ENCODE assay signal across 1 cellular context in the genomic region with DNA sequence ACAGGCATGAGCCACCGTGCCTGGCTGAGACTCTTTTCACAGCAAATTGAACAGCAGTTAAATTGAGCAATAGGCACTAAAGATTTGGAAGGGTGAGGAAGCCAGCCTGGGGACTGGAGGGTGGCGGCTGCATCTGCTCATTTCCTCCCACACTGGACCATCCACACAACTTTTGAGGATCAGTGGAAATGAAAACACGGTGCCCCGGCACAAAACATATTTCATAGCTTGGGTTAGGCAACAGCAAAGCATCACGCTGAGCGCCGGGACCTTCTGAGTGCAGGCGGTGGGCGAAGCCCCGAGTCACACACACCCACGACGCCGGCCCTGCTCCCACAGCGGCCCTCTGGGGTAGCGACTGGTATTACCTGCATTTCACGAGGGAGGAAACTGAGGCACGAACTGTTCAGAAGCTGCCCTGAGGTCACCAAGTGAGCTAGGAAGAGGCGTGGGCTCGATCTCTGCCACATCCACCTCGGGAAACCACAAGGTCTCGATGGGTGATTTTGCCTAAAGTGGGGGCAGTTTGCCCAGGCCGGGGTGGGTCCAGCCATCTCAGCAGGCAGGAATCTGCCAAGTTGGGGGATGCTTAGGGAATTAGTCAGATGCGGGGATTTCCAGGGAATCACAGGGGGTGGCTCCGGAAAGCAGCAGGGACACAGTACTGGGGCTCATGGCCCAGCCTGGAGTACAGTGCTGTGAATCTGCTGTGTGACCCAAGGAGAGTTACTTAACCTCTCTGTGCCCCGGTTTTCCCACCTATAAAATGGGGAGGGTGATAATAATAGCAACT.
TF ChIP-seq lines count a peak whose summit lies in the region.

No MANE protein-coding gene starts in this region.

TF ChIP-seq in K562, 482 proteins besides CTCF, POLR2A, EP300 and RAD21 (continued from another document and continues in another):
- TF ChIP-seq, protein P1, sequence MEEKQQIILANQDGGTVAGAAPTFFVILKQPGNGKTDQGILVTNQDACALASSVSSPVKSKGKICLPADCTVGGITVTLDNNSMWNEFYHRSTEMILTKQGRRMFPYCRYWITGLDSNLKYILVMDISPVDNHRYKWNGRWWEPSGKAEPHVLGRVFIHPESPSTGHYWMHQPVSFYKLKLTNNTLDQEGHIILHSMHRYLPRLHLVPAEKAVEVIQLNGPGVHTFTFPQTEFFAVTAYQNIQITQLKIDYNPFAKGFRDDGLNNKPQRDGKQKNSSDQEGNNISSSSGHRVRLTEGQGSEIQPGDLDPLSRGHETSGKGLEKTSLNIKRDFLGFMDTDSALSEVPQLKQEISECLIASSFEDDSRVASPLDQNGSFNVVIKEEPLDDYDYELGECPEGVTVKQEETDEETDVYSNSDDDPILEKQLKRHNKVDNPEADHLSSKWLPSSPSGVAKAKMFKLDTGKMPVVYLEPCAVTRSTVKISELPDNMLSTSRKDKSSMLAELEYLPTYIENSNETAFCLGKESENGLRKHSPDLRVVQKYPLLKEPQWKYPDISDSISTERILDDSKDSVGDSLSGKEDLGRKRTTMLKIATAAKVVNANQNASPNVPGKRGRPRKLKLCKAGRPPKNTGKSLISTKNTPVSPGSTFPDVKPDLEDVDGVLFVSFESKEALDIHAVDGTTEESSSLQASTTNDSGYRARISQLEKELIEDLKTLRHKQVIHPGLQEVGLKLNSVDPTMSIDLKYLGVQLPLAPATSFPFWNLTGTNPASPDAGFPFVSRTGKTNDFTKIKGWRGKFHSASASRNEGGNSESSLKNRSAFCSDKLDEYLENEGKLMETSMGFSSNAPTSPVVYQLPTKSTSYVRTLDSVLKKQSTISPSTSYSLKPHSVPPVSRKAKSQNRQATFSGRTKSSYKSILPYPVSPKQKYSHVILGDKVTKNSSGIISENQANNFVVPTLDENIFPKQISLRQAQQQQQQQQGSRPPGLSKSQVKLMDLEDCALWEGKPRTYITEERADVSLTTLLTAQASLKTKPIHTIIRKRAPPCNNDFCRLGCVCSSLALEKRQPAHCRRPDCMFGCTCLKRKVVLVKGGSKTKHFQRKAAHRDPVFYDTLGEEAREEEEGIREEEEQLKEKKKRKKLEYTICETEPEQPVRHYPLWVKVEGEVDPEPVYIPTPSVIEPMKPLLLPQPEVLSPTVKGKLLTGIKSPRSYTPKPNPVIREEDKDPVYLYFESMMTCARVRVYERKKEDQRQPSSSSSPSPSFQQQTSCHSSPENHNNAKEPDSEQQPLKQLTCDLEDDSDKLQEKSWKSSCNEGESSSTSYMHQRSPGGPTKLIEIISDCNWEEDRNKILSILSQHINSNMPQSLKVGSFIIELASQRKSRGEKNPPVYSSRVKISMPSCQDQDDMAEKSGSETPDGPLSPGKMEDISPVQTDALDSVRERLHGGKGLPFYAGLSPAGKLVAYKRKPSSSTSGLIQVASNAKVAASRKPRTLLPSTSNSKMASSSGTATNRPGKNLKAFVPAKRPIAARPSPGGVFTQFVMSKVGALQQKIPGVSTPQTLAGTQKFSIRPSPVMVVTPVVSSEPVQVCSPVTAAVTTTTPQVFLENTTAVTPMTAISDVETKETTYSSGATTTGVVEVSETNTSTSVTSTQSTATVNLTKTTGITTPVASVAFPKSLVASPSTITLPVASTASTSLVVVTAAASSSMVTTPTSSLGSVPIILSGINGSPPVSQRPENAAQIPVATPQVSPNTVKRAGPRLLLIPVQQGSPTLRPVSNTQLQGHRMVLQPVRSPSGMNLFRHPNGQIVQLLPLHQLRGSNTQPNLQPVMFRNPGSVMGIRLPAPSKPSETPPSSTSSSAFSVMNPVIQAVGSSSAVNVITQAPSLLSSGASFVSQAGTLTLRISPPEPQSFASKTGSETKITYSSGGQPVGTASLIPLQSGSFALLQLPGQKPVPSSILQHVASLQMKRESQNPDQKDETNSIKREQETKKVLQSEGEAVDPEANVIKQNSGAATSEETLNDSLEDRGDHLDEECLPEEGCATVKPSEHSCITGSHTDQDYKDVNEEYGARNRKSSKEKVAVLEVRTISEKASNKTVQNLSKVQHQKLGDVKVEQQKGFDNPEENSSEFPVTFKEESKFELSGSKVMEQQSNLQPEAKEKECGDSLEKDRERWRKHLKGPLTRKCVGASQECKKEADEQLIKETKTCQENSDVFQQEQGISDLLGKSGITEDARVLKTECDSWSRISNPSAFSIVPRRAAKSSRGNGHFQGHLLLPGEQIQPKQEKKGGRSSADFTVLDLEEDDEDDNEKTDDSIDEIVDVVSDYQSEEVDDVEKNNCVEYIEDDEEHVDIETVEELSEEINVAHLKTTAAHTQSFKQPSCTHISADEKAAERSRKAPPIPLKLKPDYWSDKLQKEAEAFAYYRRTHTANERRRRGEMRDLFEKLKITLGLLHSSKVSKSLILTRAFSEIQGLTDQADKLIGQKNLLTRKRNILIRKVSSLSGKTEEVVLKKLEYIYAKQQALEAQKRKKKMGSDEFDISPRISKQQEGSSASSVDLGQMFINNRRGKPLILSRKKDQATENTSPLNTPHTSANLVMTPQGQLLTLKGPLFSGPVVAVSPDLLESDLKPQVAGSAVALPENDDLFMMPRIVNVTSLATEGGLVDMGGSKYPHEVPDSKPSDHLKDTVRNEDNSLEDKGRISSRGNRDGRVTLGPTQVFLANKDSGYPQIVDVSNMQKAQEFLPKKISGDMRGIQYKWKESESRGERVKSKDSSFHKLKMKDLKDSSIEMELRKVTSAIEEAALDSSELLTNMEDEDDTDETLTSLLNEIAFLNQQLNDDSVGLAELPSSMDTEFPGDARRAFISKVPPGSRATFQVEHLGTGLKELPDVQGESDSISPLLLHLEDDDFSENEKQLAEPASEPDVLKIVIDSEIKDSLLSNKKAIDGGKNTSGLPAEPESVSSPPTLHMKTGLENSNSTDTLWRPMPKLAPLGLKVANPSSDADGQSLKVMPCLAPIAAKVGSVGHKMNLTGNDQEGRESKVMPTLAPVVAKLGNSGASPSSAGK (IDR thresholded peaks at IDR 0.05): no peak
- TF ChIP-seq ZSCAN32 (CRISPR knock-in tag; IDR thresholded peaks at IDR 0.05): no peak
- TF ChIP-seq, protein P2, sequence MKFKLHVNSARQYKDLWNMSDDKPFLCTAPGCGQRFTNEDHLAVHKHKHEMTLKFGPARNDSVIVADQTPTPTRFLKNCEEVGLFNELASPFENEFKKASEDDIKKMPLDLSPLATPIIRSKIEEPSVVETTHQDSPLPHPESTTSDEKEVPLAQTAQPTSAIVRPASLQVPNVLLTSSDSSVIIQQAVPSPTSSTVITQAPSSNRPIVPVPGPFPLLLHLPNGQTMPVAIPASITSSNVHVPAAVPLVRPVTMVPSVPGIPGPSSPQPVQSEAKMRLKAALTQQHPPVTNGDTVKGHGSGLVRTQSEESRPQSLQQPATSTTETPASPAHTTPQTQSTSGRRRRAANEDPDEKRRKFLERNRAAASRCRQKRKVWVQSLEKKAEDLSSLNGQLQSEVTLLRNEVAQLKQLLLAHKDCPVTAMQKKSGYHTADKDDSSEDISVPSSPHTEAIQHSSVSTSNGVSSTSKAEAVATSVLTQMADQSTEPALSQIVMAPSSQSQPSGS (CRISPR knock-in tag; IDR thresholded peaks at IDR 0.05): no peak
- TF ChIP-seq, protein P3, sequence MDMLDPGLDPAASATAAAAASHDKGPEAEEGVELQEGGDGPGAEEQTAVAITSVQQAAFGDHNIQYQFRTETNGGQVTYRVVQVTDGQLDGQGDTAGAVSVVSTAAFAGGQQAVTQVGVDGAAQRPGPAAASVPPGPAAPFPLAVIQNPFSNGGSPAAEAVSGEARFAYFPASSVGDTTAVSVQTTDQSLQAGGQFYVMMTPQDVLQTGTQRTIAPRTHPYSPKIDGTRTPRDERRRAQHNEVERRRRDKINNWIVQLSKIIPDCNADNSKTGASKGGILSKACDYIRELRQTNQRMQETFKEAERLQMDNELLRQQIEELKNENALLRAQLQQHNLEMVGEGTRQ (CRISPR knock-in tag; IDR thresholded peaks at IDR 0.05): no peak
- TF ChIP-seq DNMT1 (IDR thresholded peaks at IDR 0.05): no peak
- no peak for TF ChIP-seq BRF1 (IDR thresholded peaks at IDR 0.05; ENCODE audit: borderline replicate concordance, extremely low read depth, insufficient read length)
- no peak for TF ChIP-seq TFAM (CRISPR knock-in tag; conservative IDR thresholded peaks at IDR 0.05)
- TF ChIP-seq, protein P4, sequence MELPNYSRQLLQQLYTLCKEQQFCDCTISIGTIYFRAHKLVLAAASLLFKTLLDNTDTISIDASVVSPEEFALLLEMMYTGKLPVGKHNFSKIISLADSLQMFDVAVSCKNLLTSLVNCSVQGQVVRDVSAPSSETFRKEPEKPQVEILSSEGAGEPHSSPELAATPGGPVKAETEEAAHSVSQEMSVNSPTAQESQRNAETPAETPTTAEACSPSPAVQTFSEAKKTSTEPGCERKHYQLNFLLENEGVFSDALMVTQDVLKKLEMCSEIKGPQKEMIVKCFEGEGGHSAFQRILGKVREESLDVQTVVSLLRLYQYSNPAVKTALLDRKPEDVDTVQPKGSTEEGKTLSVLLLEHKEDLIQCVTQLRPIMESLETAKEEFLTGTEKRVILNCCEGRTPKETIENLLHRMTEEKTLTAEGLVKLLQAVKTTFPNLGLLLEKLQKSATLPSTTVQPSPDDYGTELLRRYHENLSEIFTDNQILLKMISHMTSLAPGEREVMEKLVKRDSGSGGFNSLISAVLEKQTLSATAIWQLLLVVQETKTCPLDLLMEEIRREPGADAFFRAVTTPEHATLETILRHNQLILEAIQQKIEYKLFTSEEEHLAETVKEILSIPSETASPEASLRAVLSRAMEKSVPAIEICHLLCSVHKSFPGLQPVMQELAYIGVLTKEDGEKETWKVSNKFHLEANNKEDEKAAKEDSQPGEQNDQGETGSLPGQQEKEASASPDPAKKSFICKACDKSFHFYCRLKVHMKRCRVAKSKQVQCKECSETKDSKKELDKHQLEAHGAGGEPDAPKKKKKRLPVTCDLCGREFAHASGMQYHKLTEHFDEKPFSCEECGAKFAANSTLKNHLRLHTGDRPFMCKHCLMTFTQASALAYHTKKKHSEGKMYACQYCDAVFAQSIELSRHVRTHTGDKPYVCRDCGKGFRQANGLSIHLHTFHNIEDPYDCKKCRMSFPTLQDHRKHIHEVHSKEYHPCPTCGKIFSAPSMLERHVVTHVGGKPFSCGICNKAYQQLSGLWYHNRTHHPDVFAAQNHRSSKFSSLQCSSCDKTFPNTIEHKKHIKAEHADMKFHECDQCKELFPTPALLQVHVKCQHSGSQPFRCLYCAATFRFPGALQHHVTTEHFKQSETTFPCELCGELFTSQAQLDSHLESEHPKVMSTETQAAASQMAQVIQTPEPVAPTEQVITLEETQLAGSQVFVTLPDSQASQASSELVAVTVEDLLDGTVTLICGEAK (IDR thresholded peaks at IDR 0.05): no peak
- TF ChIP-seq, protein P4 (CRISPR knock-in tag; IDR thresholded peaks at IDR 0.05): no peak
- 0 out of 2 replicates have a peak, but pooled peaks have one; percentile 59 for TF ChIP-seq SMARCA5 (IDR thresholded peaks at IDR 0.05)
- TF ChIP-seq PTRF (tag; IDR thresholded peaks at IDR 0.05): no peak
- TF ChIP-seq KDM1A (IDR thresholded peaks at IDR 0.05): peak; percentile 66 to 81
- TF ChIP-seq NFXL1 (CRISPR knock-in tag; IDR thresholded peaks at IDR 0.05): no peak
- TF ChIP-seq, protein P5, sequence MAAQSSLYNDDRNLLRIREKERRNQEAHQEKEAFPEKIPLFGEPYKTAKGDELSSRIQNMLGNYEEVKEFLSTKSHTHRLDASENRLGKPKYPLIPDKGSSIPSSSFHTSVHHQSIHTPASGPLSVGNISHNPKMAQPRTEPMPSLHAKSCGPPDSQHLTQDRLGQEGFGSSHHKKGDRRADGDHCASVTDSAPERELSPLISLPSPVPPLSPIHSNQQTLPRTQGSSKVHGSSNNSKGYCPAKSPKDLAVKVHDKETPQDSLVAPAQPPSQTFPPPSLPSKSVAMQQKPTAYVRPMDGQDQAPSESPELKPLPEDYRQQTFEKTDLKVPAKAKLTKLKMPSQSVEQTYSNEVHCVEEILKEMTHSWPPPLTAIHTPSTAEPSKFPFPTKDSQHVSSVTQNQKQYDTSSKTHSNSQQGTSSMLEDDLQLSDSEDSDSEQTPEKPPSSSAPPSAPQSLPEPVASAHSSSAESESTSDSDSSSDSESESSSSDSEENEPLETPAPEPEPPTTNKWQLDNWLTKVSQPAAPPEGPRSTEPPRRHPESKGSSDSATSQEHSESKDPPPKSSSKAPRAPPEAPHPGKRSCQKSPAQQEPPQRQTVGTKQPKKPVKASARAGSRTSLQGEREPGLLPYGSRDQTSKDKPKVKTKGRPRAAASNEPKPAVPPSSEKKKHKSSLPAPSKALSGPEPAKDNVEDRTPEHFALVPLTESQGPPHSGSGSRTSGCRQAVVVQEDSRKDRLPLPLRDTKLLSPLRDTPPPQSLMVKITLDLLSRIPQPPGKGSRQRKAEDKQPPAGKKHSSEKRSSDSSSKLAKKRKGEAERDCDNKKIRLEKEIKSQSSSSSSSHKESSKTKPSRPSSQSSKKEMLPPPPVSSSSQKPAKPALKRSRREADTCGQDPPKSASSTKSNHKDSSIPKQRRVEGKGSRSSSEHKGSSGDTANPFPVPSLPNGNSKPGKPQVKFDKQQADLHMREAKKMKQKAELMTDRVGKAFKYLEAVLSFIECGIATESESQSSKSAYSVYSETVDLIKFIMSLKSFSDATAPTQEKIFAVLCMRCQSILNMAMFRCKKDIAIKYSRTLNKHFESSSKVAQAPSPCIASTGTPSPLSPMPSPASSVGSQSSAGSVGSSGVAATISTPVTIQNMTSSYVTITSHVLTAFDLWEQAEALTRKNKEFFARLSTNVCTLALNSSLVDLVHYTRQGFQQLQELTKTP (IDR thresholded peaks at IDR 0.05; ENCODE audit: low read depth in 1 of 2, partially characterized antibody in 2 of 2): no peak
- TF ChIP-seq SAFB2 (IDR thresholded peaks at IDR 0.05; ENCODE audit: borderline replicate concordance, low read depth, low read length, severe bottlenecking): no peak
